17 cellular contexts compared by ENCODE assay signal in genomic region chrX:144798972-144799371, GRCh38.
A peak's percentile ranks its signal among the peaks of the same experiment; 100 is the strongest.
DNase-seq lines count a peak whose midpoint lies in the region; TF ChIP-seq lines count a peak whose summit lies in the region.
"Had no signal": no experiment of that assay in that cellular context is flagged by ENCODE, and none has a peak within 500 bp of the region (broad histone marks: within the 10 kb centered on the region; RNA-seq: fewer than 3 reads in every experiment).

No MANE protein-coding gene starts in this region.

- H3K27me3 ChIP-seq in OCI-LY3 (ENCODE audit: low read depth, low read length) (no peaks in the 10 kb centered on the region), adrenal gland (no peaks in the 10 kb centered on the region)

- peak overlapping the region; percentile 92; the same call in 1 of the 2 replicates for H2AFZ ChIP-seq in OCI-LY3 (ENCODE audit: low read depth, low read length)

- H3K4me1 ChIP-seq in OCI-LY3 (ENCODE audit: low read length) (peaks cover 51% of the 10 kb centered on the region), adrenal gland (replicated peaks in 1 of 2) (no peaks in the 10 kb centered on the region)
- H3K4me1 ChIP-seq: BLaER1, Caco-2 had no signal

- H4K20me1 ChIP-seq in OCI-LY3 (ENCODE audit: insufficient read depth, low read length), result no peaks in the 10 kb centered on the region
- H4K20me1 ChIP-seq: BLaER1 had no signal

- H3K9me3 Mint-ChIP-seq in type B pancreatic cell, result no peaks in the 10 kb centered on the region
- peaks cover 10% of the 10 kb centered on the region for H3K9me3 Mint-ChIP-seq in progenitor cell of endocrine pancreas (ENCODE audit: low read depth)

- intact Hi-C loops in adrenal gland (cut with DNase I), result no loop called here

- H3K36me3 ChIP-seq in OCI-LY3 (replicated peaks; ENCODE audit: low read depth, low read length) (peaks cover 4% of the 10 kb centered on the region), adrenal gland (replicated peaks in 1 of 2) (no peaks in the 10 kb centered on the region)
- H3K36me3 ChIP-seq: BLaER1 had no signal

- no peak overlapping the region for H3K4me3 Mint-ChIP-seq in type B pancreatic cell
- no peak overlapping the region for H3K4me3 Mint-ChIP-seq in progenitor cell of endocrine pancreas (ENCODE audit: low read depth)
- H3K4me3 Mint-ChIP-seq: CD8-positive, alpha-beta memory T cell; H9 had no signal

- no peaks in the 10 kb centered on the region for H3K36me3 Mint-ChIP-seq in type B pancreatic cell
- no peaks in the 10 kb centered on the region for H3K36me3 Mint-ChIP-seq in progenitor cell of endocrine pancreas (ENCODE audit: insufficient read depth)
- H3K36me3 Mint-ChIP-seq: CD8-positive, alpha-beta memory T cell had no signal

- TF ChIP-seq CTCF in OCI-LY3 (IDR thresholded peaks at IDR 0.05; ENCODE audit: low read depth, low read length) (no peak), adrenal gland (IDR thresholded peaks at IDR 0.05) (no peak), type B pancreatic cell (conservative IDR thresholded peaks at IDR 0.05) (no peak), progenitor cell of endocrine pancreas (IDR thresholded peaks at IDR 0.05; ENCODE audit: unreplicated experiment) (no peak)

- no peaks in the 10 kb centered on the region for H3K9me3 ChIP-seq in OCI-LY3 (ENCODE audit: insufficient read depth, low read length)
- H3K9me3 ChIP-seq in adrenal gland (replicated peaks in 1 of 3), result no peaks in the 10 kb centered on the region
- H3K9me3 ChIP-seq: BLaER1, Caco-2 had no signal

- H3K4me2 ChIP-seq in OCI-LY3 (ENCODE audit: low read length), result peak overlapping the region; percentile 79
- H3K4me2 ChIP-seq: BLaER1 had no signal

- TF ChIP-seq POLR2A in adrenal gland (IDR thresholded peaks at IDR 0.05), result no peak

- DNase-seq in NOMO-1 treated with DMSO at 0.1 percent for 48 hours (lab: John Stamatoyannopoulos, UW; ENCODE audit: unreplicated experiment), result peak; percentile 32
- DNase-seq in NOMO-1 treated with dmso at 0.1 percent for 144 hours (lab: John Stamatoyannopoulos, UW; ENCODE audit: unreplicated experiment), result no peak
- peak; percentile 39 for DNase-seq in NAMALWA (ENCODE audit: low spot score)
- DNase-seq in adrenal gland, result no peak
- no peak for DNase-seq in stimulated activated CD4-positive, alpha-beta T cell treated with anti-CD3 and anti-CD28 coated beads, Interleukin-2, amount 100 ng/mL, for 24 hours
- no peak for DNase-seq in type B pancreatic cell (ENCODE audit: extremely low spot score, unreplicated experiment)
- DNase-seq in progenitor cell of endocrine pancreas (ENCODE audit: low spot score, unreplicated experiment), result no peak
- DNase-seq: 8988T; AML-193; Caco-2; CD8-positive, alpha-beta memory T cell; DND-41; GF-D8; GOT3; H9 had no signal

- H3K9ac ChIP-seq in OCI-LY3 (ENCODE audit: low read length), result peak overlapping the region; percentile 59; the same call in 1 of the 2 replicates
- H3K9ac ChIP-seq: BLaER1 had no signal

- H3K27ac Mint-ChIP-seq in type B pancreatic cell, result no peak overlapping the region
- H3K27ac Mint-ChIP-seq in progenitor cell of endocrine pancreas, result no peak overlapping the region
- H3K27ac Mint-ChIP-seq: CD8-positive, alpha-beta memory T cell; H9 had no signal

- no peaks in the 10 kb centered on the region for H3K79me2 ChIP-seq in OCI-LY3 (ENCODE audit: low read length)

- no peaks in the 10 kb centered on the region for H3K27me3 Mint-ChIP-seq in type B pancreatic cell
- no peaks in the 10 kb centered on the region for H3K27me3 Mint-ChIP-seq in progenitor cell of endocrine pancreas

- H3K4me1 Mint-ChIP-seq in type B pancreatic cell (ENCODE audit: unreplicated experiment), result no peaks in the 10 kb centered on the region
- H3K4me1 Mint-ChIP-seq in progenitor cell of endocrine pancreas (ENCODE audit: low read depth), result no peaks in the 10 kb centered on the region
- H3K4me1 Mint-ChIP-seq: CD8-positive, alpha-beta memory T cell; H9 had no signal

- H3K27ac ChIP-seq in OCI-LY3 (ENCODE audit: low read length) (peak overlapping the region; percentile 99), adrenal gland (no peak overlapping the region)
- H3K27ac ChIP-seq: BLaER1 had no signal

- peak overlapping the region; percentile 65 for H3K4me3 ChIP-seq in OCI-LY3 (ENCODE audit: low read length)
- H3K4me3 ChIP-seq in adrenal gland, result no peak overlapping the region
- H3K4me3 ChIP-seq: BLaER1 had no signal

- WGBS in adrenal gland, 4 donors, result 36 to 69% (median 62%) methylated on average over 2 of the region's 2 CpGs

Comparison
In these comparisons a context has a peak if more than half of its experiments do, and no peak if none do; other contexts are left out.
1. DNase-seq: peak in NOMO-1 treated with DMSO at 0.1 percent for 48 hours (single experiment) and NAMALWA (single experiment); none in NOMO-1 treated with dmso at 0.1 percent for 144 hours (single experiment), adrenal gland (0 of 7), stimulated activated CD4-positive, alpha-beta T cell treated with anti-CD3 and anti-CD28 coated beads, Interleukin-2, amount 100 ng/mL, for 24 hours (0 of 2), type B pancreatic cell (single experiment) and progenitor cell of endocrine pancreas (single experiment).